In genomic region chr3:186551387-186551786, GRCh38 we compare ENCODE assay signal across 15 cellular contexts. TPM values are rescaled to one million over a fixed set of nuclear protein-coding genes. Genes with fewer than 3 reads are reported as not detected.
DNase-seq lines count a peak whose midpoint lies in the region; ATAC-seq and TF ChIP-seq lines count a peak whose summit lies in the region.
"Had no signal": no experiment of that assay in that cellular context is flagged by ENCODE, and none has a peak within 500 bp of the region (broad histone marks: within the 10 kb centered on the region; RNA-seq: fewer than 3 reads in every experiment).

No MANE protein-coding gene starts in this region.

- no peaks in the 10 kb centered on the region for H3K9me3 Mint-ChIP-seq in activated T-helper 17 cell treated with anti-CD3 and anti-CD28 coated beads, Interleukin-2, amount 50 U/mL, for 72 hours
- H3K9me3 Mint-ChIP-seq: CD4-positive, CD25-positive, alpha-beta regulatory T cell had no signal

- peak; percentile 18; the same call in 1 of the 2 replicates for TF ChIP-seq CTCF in BE2C (IDR thresholded peaks at IDR 0.05; ENCODE audit: low read depth, low read length)

- H3K27me3 Mint-ChIP-seq in activated T-helper 17 cell treated with anti-CD3 and anti-CD28 coated beads, Interleukin-2, amount 50 U/mL, for 72 hours: no peaks in the 10 kb centered on the region
- H3K27me3 Mint-ChIP-seq: CD4-positive, CD25-positive, alpha-beta regulatory T cell had no signal

- ATAC-seq in activated T-helper 17 cell treated with anti-CD3 and anti-CD28 coated beads, Interleukin-2, amount 50 U/mL, for 72 hours (replicated peaks): no peak
- ATAC-seq in left colon: peak; percentile 33
- no peak for ATAC-seq in SK-N-SH treated with all-trans-retinoic acid at 6 μM for 48 hours

- DNase-seq in BE2C: no peak
- peak; percentile 30 for DNase-seq in HT1080 (ENCODE audit: low read depth)
- no peak for DNase-seq in left colon
- no peak for DNase-seq in amygdala (lab: John Stamatoyannopoulos, UW)
- DNase-seq in amniotic stem cell (lab: John Stamatoyannopoulos, UW): no peak
- DNase-seq: ACHN; Caco-2; CD4-positive, CD25-positive, alpha-beta regulatory T cell; H7; NCI-H187 treated with DMSO at 0.1 percent for 48 hours; NCI-H748 treated with DMSO at 0.1 percent for 48 hours; Peyer's patch; Right ventricle myocardium superior had no signal

- intact Hi-C loops in left colon (cut with DNase I, micrococcal nuclease): no loop called here

- no peaks in the 10 kb centered on the region for H3K4me1 Mint-ChIP-seq in activated T-helper 17 cell treated with anti-CD3 and anti-CD28 coated beads, Interleukin-2, amount 50 U/mL, for 72 hours
- H3K4me1 Mint-ChIP-seq: CD4-positive, CD25-positive, alpha-beta regulatory T cell had no signal

- no peak overlapping the region for H3K4me3 ChIP-seq in BE2C (ENCODE audit: low read depth, low read length)
- H3K4me3 ChIP-seq: Peyer's patch had no signal

- peak overlapping the region; percentile 50 for H3K27ac Mint-ChIP-seq in activated T-helper 17 cell treated with anti-CD3 and anti-CD28 coated beads, Interleukin-2, amount 50 U/mL, for 72 hours
- H3K27ac Mint-ChIP-seq: CD4-positive, CD25-positive, alpha-beta regulatory T cell had no signal

- H3K27me3 ChIP-seq in BE2C: no peaks in the 10 kb centered on the region
- H3K27me3 ChIP-seq: Peyer's patch had no signal

- peaks cover 87% of the 10 kb centered on the region for H3K36me3 Mint-ChIP-seq in activated T-helper 17 cell treated with anti-CD3 and anti-CD28 coated beads, Interleukin-2, amount 50 U/mL, for 72 hours (ENCODE audit: low read depth)

- H3K4me1 ChIP-seq in BE2C: no peaks in the 10 kb centered on the region
- H3K4me1 ChIP-seq: Caco-2, Peyer's patch had no signal

- no peaks in the 10 kb centered on the region for H3K9me3 ChIP-seq in BE2C
- H3K9me3 ChIP-seq: Caco-2, Peyer's patch had no signal

- H3K4me3 Mint-ChIP-seq in activated T-helper 17 cell treated with anti-CD3 and anti-CD28 coated beads, Interleukin-2, amount 50 U/mL, for 72 hours: no peak overlapping the region
- H3K4me3 Mint-ChIP-seq: CD4-positive, CD25-positive, alpha-beta regulatory T cell had no signal

- H3K36me3 ChIP-seq in BE2C: peaks cover 45% of the 10 kb centered on the region

TF ChIP-seq in SK-N-SH treated with all-trans-retinoic acid at 6 μM for 48 hours, 23 proteins besides CTCF, POLR2A, EP300 and RAD21:
- no peak for TF ChIP-seq ESRRG (CRISPR knock-in tag; IDR thresholded peaks at IDR 0.05)
- TF ChIP-seq ZC3H10 (CRISPR knock-in tag; IDR thresholded peaks at IDR 0.05): no peak
- TF ChIP-seq RARB (CRISPR knock-in tag; IDR thresholded peaks at IDR 0.05): no peak
- TF ChIP-seq CREB5 (CRISPR knock-in tag; IDR thresholded peaks at IDR 0.05; ENCODE audit: low read depth): no peak
- TF ChIP-seq CSDC2 (CRISPR knock-in tag; IDR thresholded peaks at IDR 0.05): no peak
- no peak for TF ChIP-seq PPARA (CRISPR knock-in tag; IDR thresholded peaks at IDR 0.05; ENCODE audit: borderline replicate concordance)
- TF ChIP-seq TOX (CRISPR knock-in tag; IDR thresholded peaks at IDR 0.05; ENCODE audit: borderline replicate concordance): no peak
- TF ChIP-seq POU6F1 (CRISPR knock-in tag; IDR thresholded peaks at IDR 0.05; ENCODE audit: borderline replicate concordance, low read depth): no peak
- no peak for TF ChIP-seq TCF4 (CRISPR knock-in tag; IDR thresholded peaks at IDR 0.05; ENCODE audit: borderline replicate concordance)
- TF ChIP-seq ZFP30 (CRISPR knock-in tag; IDR thresholded peaks at IDR 0.05): no peak
- TF ChIP-seq ZNF565 (CRISPR knock-in tag; conservative IDR thresholded peaks at IDR 0.05; ENCODE audit: low read depth): no peak
- no peak for TF ChIP-seq ARNTL (CRISPR knock-in tag; IDR thresholded peaks at IDR 0.05; ENCODE audit: borderline replicate concordance, low read depth)
- TF ChIP-seq CSRNP3 (CRISPR knock-in tag; IDR thresholded peaks at IDR 0.05): no peak
- no peak for TF ChIP-seq GLIS3 (CRISPR knock-in tag; IDR thresholded peaks at IDR 0.05)
- TF ChIP-seq OSR1 (CRISPR knock-in tag; IDR thresholded peaks at IDR 0.05): no peak
- TF ChIP-seq SNAI2 (CRISPR knock-in tag; IDR thresholded peaks at IDR 0.05): no peak

RNA-seq across cellular contexts. Expression of gene CRYGS, which starts 7.2 kb away (rescaled TPM):
- 16.2 TPM for polyA plus RNA-seq in BE2C (2012; ENCODE audit: insufficient read depth, insufficient read length, low read depth)
- 0.13 and 0.94 TPM in 2 replicates for total RNA-seq in HT1080 (2014; rRNA removed; shearing (Covaris generic))
- 0.12 TPM in 2 replicates for polyA plus RNA-seq in HT1080 (2015; cell fraction: cytosol; rRNA removed)
- 4.4 and 4.8 TPM in 2 replicates for polyA plus RNA-seq in HT1080 (2015; cell fraction: nucleus; rRNA removed)
- total RNA-seq in activated T-helper 17 cell treated with anti-CD3 and anti-CD28 coated beads, Interleukin-2, amount 50 U/mL, for 72 hours: 1 to 10 TPM; 2.4 to 4.9 TPM
- 1 to 10 TPM; 1.5 to 2.9 TPM for total RNA-seq in left colon

RNA-seq across cellular contexts. Expression of gene TBCCD1, which starts 15.8 kb away (rescaled TPM):
- 14.2 TPM for polyA plus RNA-seq in BE2C (2012; ENCODE audit: insufficient read depth, insufficient read length, low read depth)
- 21.8 and 28.3 TPM in 2 replicates for total RNA-seq in HT1080 (2014; rRNA removed; shearing (Covaris generic))
- 15.3 and 16.1 TPM in 2 replicates for polyA plus RNA-seq in HT1080 (2015; cell fraction: cytosol; rRNA removed)
- polyA plus RNA-seq in HT1080 (2015; cell fraction: nucleus; rRNA removed): 19.0 and 19.1 TPM in 2 replicates
- total RNA-seq in activated T-helper 17 cell treated with anti-CD3 and anti-CD28 coated beads, Interleukin-2, amount 50 U/mL, for 72 hours: 1 to 10 TPM; 7.8 to 9.7 TPM
- total RNA-seq in left colon: 10 to 100 TPM; 10.0 to 10.7 TPM

RNA-seq across cellular contexts. Expression of gene DNAJB11, which starts 19.1 kb away (rescaled TPM):
- polyA plus RNA-seq in BE2C (2012; ENCODE audit: insufficient read depth, insufficient read length, low read depth): 156 TPM
- total RNA-seq in HT1080 (2014; rRNA removed; shearing (Covaris generic)): 103 and 104 TPM in 2 replicates
- 96.1 and 103 TPM in 2 replicates for polyA plus RNA-seq in HT1080 (2015; cell fraction: cytosol; rRNA removed)
- polyA plus RNA-seq in HT1080 (2015; cell fraction: nucleus; rRNA removed): 106 and 131 TPM in 2 replicates
- total RNA-seq in activated T-helper 17 cell treated with anti-CD3 and anti-CD28 coated beads, Interleukin-2, amount 50 U/mL, for 72 hours: 10 to 100 TPM; 22.4 to 46.7 TPM
- total RNA-seq in left colon: 10 to 100 TPM; 39.8 to 49.3 TPM
